In genomic region chr21:25970254-25970930, GRCh38 we compare ENCODE assay signal across 12 cellular contexts.
DNase-seq lines count a peak whose midpoint lies in the region; ATAC-seq and TF ChIP-seq lines count a peak whose summit lies in the region.
"Had no signal": no experiment of that assay in that cellular context is flagged by ENCODE, and none has a peak within 500 bp of the region (broad histone marks: within the 10 kb centered on the region; RNA-seq: fewer than 3 reads in every experiment).

No MANE protein-coding gene starts in this region.

- H3K4me3 ChIP-seq in PC-3 (ENCODE audit: low read length): no peak overlapping the region
- no peak overlapping the region for H3K4me3 ChIP-seq in mucosa of descending colon
- H3K4me3 ChIP-seq: SJCRH30 had no signal

- no peak overlapping the region for H3K4me2 ChIP-seq in PC-3 (ENCODE audit: low read length)

- peak overlapping the region; percentile 30; the same call in 1 of the 2 replicates for H3K27ac ChIP-seq in PC-3 (ENCODE audit: low read length)
- H3K27ac ChIP-seq: SJCRH30 had no signal

- peaks cover 5% of the 10 kb centered on the region for H3F3A ChIP-seq in PC-3 (ENCODE audit: low read length, unreplicated experiment)

- H3K4me1 ChIP-seq in PC-3 (ENCODE audit: insufficient read depth, low read length) (peaks cover 33% of the 10 kb centered on the region), mucosa of descending colon (ENCODE audit: low read depth) (no peaks in the 10 kb centered on the region)
- H3K4me1 ChIP-seq: SJCRH30 had no signal

- 0 out of 2 replicates have a peak, but pooled peaks cover 3% of the 10 kb centered on the region for H4K20me1 ChIP-seq in PC-3 (ENCODE audit: low read length)

- H3K79me2 ChIP-seq in PC-3 (ENCODE audit: low read length): no peaks in the 10 kb centered on the region

- H3K27me3 ChIP-seq in PC-3 (ENCODE audit: low read length): no peaks in the 10 kb centered on the region
- H3K27me3 ChIP-seq: SJCRH30 had no signal

- no peak for TF ChIP-seq CTCF in PC-3 (conservative IDR thresholded peaks at IDR 0.05; ENCODE audit: low read depth, low read length)
- no peak for TF ChIP-seq CTCF in mucosa of descending colon (IDR thresholded peaks at IDR 0.05)

- H3K36me3 ChIP-seq in PC-3 (ENCODE audit: low read depth, low read length): peaks cover 31% of the 10 kb centered on the region
- no peaks in the 10 kb centered on the region for H3K36me3 ChIP-seq in mucosa of descending colon (ENCODE audit: low read depth)

- H3K9ac ChIP-seq in PC-3 (ENCODE audit: low read length): no peak overlapping the region

- H3K9me3 ChIP-seq in PC-3 (ENCODE audit: low read length): no peaks in the 10 kb centered on the region
- no peaks in the 10 kb centered on the region for H3K9me3 ChIP-seq in mucosa of descending colon
- H3K9me3 ChIP-seq: SJCRH30 had no signal

- POLR2A ChIA-PET in PC-3 (lab: Charles Lee; ENCODE audit: unreplicated experiment): no interaction called here

- CTCF ChIA-PET in PC-3 (lab: Charles Lee): no interaction called here

- no peak overlapping the region for H2AFZ ChIP-seq in PC-3 (ENCODE audit: low read length)

- BruUV-seq in PC-3 (replicated peaks; lab: Mats Ljungman, UMichigan): no TSS peak

- intact Hi-C loops in PC-3 (cut with micrococcal nuclease) (no loop called here), mucosa of descending colon (cut with DNase I, micrococcal nuclease) (no loop called here)

- H3K9me2 ChIP-seq in PC-3 (replicated peaks; ENCODE audit: low read length): no peaks in the 10 kb centered on the region

- DNase-seq in Ammon's horn (ENCODE audit: low spot score): peak; percentile 86
- DNase-seq in PC-3: peak; percentile 66
- DNase-seq in globus pallidus (ENCODE audit: low spot score): peak; percentile 94
- DNase-seq in mucosa of descending colon: no peak
- no peak for DNase-seq in NCI-H345 treated with DMSO at 0.1 percent for 48 hours (lab: John Stamatoyannopoulos, UW; ENCODE audit: unreplicated experiment)
- no peak for DNase-seq in NCI-H146 treated with DMSO at 0.1 percent for 48 hours (lab: John Stamatoyannopoulos, UW; ENCODE audit: unreplicated experiment)
- DNase-seq in NCI-H1436 treated with DMSO at 0.1 percent for 48 hours (lab: John Stamatoyannopoulos, UW): no peak
- DNase-seq: HCEC 1CT, Karpas-422, NCI-H1694 treated with DMSO at 0.1 percent for 48 hours, SJCRH30 had no signal

- peak; percentile 64 for ATAC-seq in PC-3
- ATAC-seq in mucosa of descending colon: peak; percentile 29
- ATAC-seq in GM21360 (IDR thresholded peaks at IDR 0.05; ENCODE audit: unreplicated experiment): no peak

Comparison
In these comparisons a context has a peak if more than half of its experiments do, and no peak if none do; other contexts are left out.
1. DNase-seq: peak in Ammon's horn (single experiment), PC-3 (single experiment) and globus pallidus (single experiment); none in mucosa of descending colon (0 of 3), NCI-H345 treated with DMSO at 0.1 percent for 48 hours (single experiment), NCI-H146 treated with DMSO at 0.1 percent for 48 hours (single experiment) and NCI-H1436 treated with DMSO at 0.1 percent for 48 hours (single experiment).